ENCODE assay signal across 8 cellular contexts in genomic region chr19:6423499-6424189, GRCh38. TPM values are rescaled to one million over a fixed set of nuclear protein-coding genes. Genes with fewer than 3 reads are reported as not detected.
DNase-seq lines count a peak whose midpoint lies in the region; ATAC-seq and TF ChIP-seq lines count a peak whose summit lies in the region.

No MANE protein-coding gene starts in this region.

- H3K27me3 ChIP-seq in SJCRH30 (no peaks in the 10 kb centered on the region), left lung (no peaks in the 10 kb centered on the region)

- H3K27ac ChIP-seq in SJCRH30 (peak overlapping the region; percentile 10; the same call in 1 of the 2 replicates), left lung (peak overlapping the region; percentile 55 to 59)

- peak overlapping the region; percentile 71 for H3K4me3 ChIP-seq in SJCRH30
- peak overlapping the region; percentile 88 to 89 for H3K4me3 ChIP-seq in left lung

- H3K36me3 ChIP-seq in SJCRH30, result peaks cover 40% of the 10 kb centered on the region
- peaks cover 0 to 33% of the 10 kb centered on the region in 2 donors for H3K36me3 ChIP-seq in left lung

- peak overlapping the region; percentile 48 for H3K27ac Mint-ChIP-seq in central memory CD8-positive, alpha-beta T cell (ENCODE audit: low read depth)
- peak overlapping the region; percentile 86 for H3K27ac Mint-ChIP-seq in stimulated activated effector memory CD8-positive, alpha-beta T cell treated with anti-CD3 and anti-CD28 coated beads, Interleukin-12 subunit alpha, Interleukin-12 subunit beta, amount 100 ng/mL, for 72 hours

- H3K9me3 ChIP-seq in SJCRH30 (replicated peaks) (no peaks in the 10 kb centered on the region), left lung (no peaks in the 10 kb centered on the region)

- no peaks in the 10 kb centered on the region for H3K27me3 Mint-ChIP-seq in central memory CD8-positive, alpha-beta T cell

- ATAC-seq in central memory CD8-positive, alpha-beta T cell (replicated peaks; ENCODE audit: extremely low read depth, poor library complexity, severe bottlenecking), result no peak
- no peak for ATAC-seq in left lung
- ATAC-seq in stimulated activated effector memory CD8-positive, alpha-beta T cell treated with anti-CD3 and anti-CD28 coated beads, Interleukin-12 subunit alpha, Interleukin-12 subunit beta, amount 100 ng/mL, for 72 hours, result no peak
- ATAC-seq in GM18870 (IDR thresholded peaks at IDR 0.05; ENCODE audit: unreplicated experiment), result no peak

- DNase-seq in activated naive CD4-positive, alpha-beta T cell treated with Interleukin-2 at 50 U/mL for 16 hours, result peak; percentile 49
- no peak for DNase-seq in activated naive CD4-positive, alpha-beta T cell (lab: John Stamatoyannopoulos, UW)
- DNase-seq in SJCRH30 (peak; percentile 48 to 58), left lung (peak in 1 of 2 donors; percentile 77), NCI-H1092 treated with DMSO at 0.1 percent for 48 hours (lab: John Stamatoyannopoulos, UW) (no peak)
- DNase-seq in central memory CD8-positive, alpha-beta T cell (ENCODE audit: low spot score in 2 of 2), result no peak
- peak; percentile 17 to 72 for DNase-seq in stimulated activated effector memory CD8-positive, alpha-beta T cell treated with anti-CD3 and anti-CD28 coated beads, Interleukin-12 subunit alpha, Interleukin-12 subunit beta, amount 100 ng/mL, for 72 hours (ENCODE audit: low spot score in 2 of 2)

- H3K4me1 Mint-ChIP-seq in central memory CD8-positive, alpha-beta T cell, result peaks cover 37% of the 10 kb centered on the region
- H3K4me1 Mint-ChIP-seq in stimulated activated effector memory CD8-positive, alpha-beta T cell treated with anti-CD3 and anti-CD28 coated beads, Interleukin-12 subunit alpha, Interleukin-12 subunit beta, amount 100 ng/mL, for 72 hours, result peaks cover 45% of the 10 kb centered on the region

- H3K36me3 Mint-ChIP-seq in central memory CD8-positive, alpha-beta T cell (ENCODE audit: insufficient read depth), result peaks cover 18% of the 10 kb centered on the region
- H3K36me3 Mint-ChIP-seq in stimulated activated effector memory CD8-positive, alpha-beta T cell treated with anti-CD3 and anti-CD28 coated beads, Interleukin-12 subunit alpha, Interleukin-12 subunit beta, amount 100 ng/mL, for 72 hours, result peaks cover 68% of the 10 kb centered on the region

- intact Hi-C loops in left lung (cut with DNase I), result no loop called here

- H3K4me1 ChIP-seq in SJCRH30, result no peaks in the 10 kb centered on the region; the same call in 1 of the 2 replicates
- peaks cover 10 to 32% of the 10 kb centered on the region in 2 donors for H3K4me1 ChIP-seq in left lung

- H3K4me3 Mint-ChIP-seq in central memory CD8-positive, alpha-beta T cell, result peak overlapping the region; percentile 78
- H3K4me3 Mint-ChIP-seq in stimulated activated effector memory CD8-positive, alpha-beta T cell treated with anti-CD3 and anti-CD28 coated beads, Interleukin-12 subunit alpha, Interleukin-12 subunit beta, amount 100 ng/mL, for 72 hours, result peak overlapping the region; percentile 88

- no peak for TF ChIP-seq CTCF in left lung (IDR thresholded peaks at IDR 0.05)

- no peaks in the 10 kb centered on the region for H3K9me3 Mint-ChIP-seq in central memory CD8-positive, alpha-beta T cell
- H3K9me3 Mint-ChIP-seq in stimulated activated effector memory CD8-positive, alpha-beta T cell treated with anti-CD3 and anti-CD28 coated beads, Interleukin-12 subunit alpha, Interleukin-12 subunit beta, amount 100 ng/mL, for 72 hours, result no peaks in the 10 kb centered on the region

RNA-seq across cellular contexts. Expression of gene KHSRP, which starts 1.0 kb away (rescaled TPM):
- 197 and 209 TPM in 2 replicates for total RNA-seq in SJCRH30 (2014; rRNA removed; shearing (Covaris generic))
- 100 to 1,000 TPM; 173 to 203 TPM for total RNA-seq in left lung

RNA-seq across cellular contexts. Expression of gene SLC25A41, which starts 9.9 kb away (rescaled TPM):
- 0.14 TPM in 1 of 2 replicates, not detected in the other for total RNA-seq in SJCRH30 (2014; rRNA removed; shearing (Covaris generic))
- total RNA-seq in left lung, result under 1 TPM; 0.31 to 0.58 TPM

RNA-seq across cellular contexts. Expression of gene GTF2F1, which starts 30.7 kb away (rescaled TPM):
- 41.7 and 49.0 TPM in 2 replicates for total RNA-seq in SJCRH30 (2014; rRNA removed; shearing (Covaris generic))
- 10 to 100 TPM; 39.6 to 43.4 TPM for total RNA-seq in left lung

RNA-seq across cellular contexts. Expression of gene SLC25A23, which starts 35.9 kb away (rescaled TPM):
- total RNA-seq in SJCRH30 (2014; rRNA removed; shearing (Covaris generic)), result 9.6 and 12.4 TPM in 2 replicates
- total RNA-seq in left lung, result 100 to 1,000 TPM in 1 of 2 donors, 10 to 100 TPM in 1; 57.9 to 118 TPM

RNA-seq across cellular contexts. Expression of gene CRB3, which starts 40.4 kb away (rescaled TPM):
- total RNA-seq in SJCRH30 (2014; rRNA removed; shearing (Covaris generic)), result not detected in 2 replicates
- 10 to 100 TPM; 38.1 to 78.8 TPM for total RNA-seq in left lung

Comparison
In these comparisons a context has a peak if more than half of its experiments do, and no peak if none do; other contexts are left out.
1. DNase-seq: peak in activated naive CD4-positive, alpha-beta T cell treated with Interleukin-2 at 50 U/mL for 16 hours (single experiment), SJCRH30 (2 of 2) and stimulated activated effector memory CD8-positive, alpha-beta T cell treated with anti-CD3 and anti-CD28 coated beads, Interleukin-12 subunit alpha, Interleukin-12 subunit beta, amount 100 ng/mL, for 72 hours (2 of 2); none in activated naive CD4-positive, alpha-beta T cell (0 of 4), central memory CD8-positive, alpha-beta T cell (0 of 2) and NCI-H1092 treated with DMSO at 0.1 percent for 48 hours (single experiment).